In genomic region chr6:16148498-16148897, GRCh38 we compare ENCODE assay signal across 18 cellular contexts. TPM values are rescaled to one million over a fixed set of nuclear protein-coding genes. Genes with fewer than 3 reads are reported as not detected.
DNase-seq lines count a peak whose midpoint lies in the region; ATAC-seq and TF ChIP-seq lines count a peak whose summit lies in the region.
"Had no signal": no experiment of that assay in that cellular context is flagged by ENCODE, and none has a peak within 500 bp of the region (broad histone marks: within the 10 kb centered on the region; RNA-seq: fewer than 3 reads in every experiment).

No MANE protein-coding gene starts in this region.

- H3K4me1 ChIP-seq in body of pancreas = peaks cover 39% of the 10 kb centered on the region
- peaks cover 5 to 30% (median 18%) of the 10 kb centered on the region in 4 donors for H3K4me1 ChIP-seq in transverse colon

- no peak for TF ChIP-seq EP300 in transverse colon (IDR thresholded peaks at IDR 0.05; ENCODE audit: low read depth)

- TF ChIP-seq CTCF in body of pancreas (IDR thresholded peaks at IDR 0.05) = no peak
- no peak for TF ChIP-seq CTCF in transverse colon (IDR thresholded peaks at IDR 0.05)

- H3K9me3 ChIP-seq in body of pancreas (no peaks in the 10 kb centered on the region), transverse colon (no peaks in the 10 kb centered on the region)
- H3K9me3 ChIP-seq: sigmoid colon, thoracic aorta had no signal

- no peaks in the 10 kb centered on the region for H3K27me3 ChIP-seq in body of pancreas
- no peaks in the 10 kb centered on the region for H3K27me3 ChIP-seq in transverse colon
- H3K27me3 ChIP-seq: sigmoid colon had no signal

- no peaks in the 10 kb centered on the region for H3K27me3 Mint-ChIP-seq in activated T-cell treated with anti-CD3 and anti-CD28 coated beads, Interleukin-2, amount 50 U/mL, for 72 hours (ENCODE audit: low read depth)
- H3K27me3 Mint-ChIP-seq: activated B cell treated with CpG ODN at 0.5 μM for 24 hours; activated CD8-positive, alpha-beta memory T cell treated with anti-CD3 and anti-CD28 coated beads, Interleukin-2, amount 10 ng/mL, durations not matched to agents 7 days and 5 days had no signal

- intact Hi-C loops in body of pancreas (cut with DNase I) = no loop called here
- intact Hi-C loops in transverse colon (cut with DNase I; ENCODE audit: low total_unique reads) = no loop called here

- in situ Hi-C loops in transverse colon (cut with MboI; ENCODE audit: low pct_ligation_motif_present in 1 of 4, low pct_unique_long_range_greater_than_20kb in 1 of 4, low sequenced_read_pairs in 3 of 4) = no loop called here

- TF ChIP-seq POLR2A in body of pancreas (IDR thresholded peaks at IDR 0.05) (no peak), transverse colon (IDR thresholded peaks at IDR 0.05) (no peak)

- H3K4me3 ChIP-seq in body of pancreas = no peak overlapping the region
- no peak overlapping the region for H3K4me3 ChIP-seq in transverse colon
- H3K4me3 ChIP-seq: sigmoid colon, thoracic aorta had no signal

- peaks cover 18 to 40% of the 10 kb centered on the region in 2 donors for H3K36me3 Mint-ChIP-seq in activated T-cell treated with anti-CD3 and anti-CD28 coated beads, Interleukin-2, amount 50 U/mL, for 72 hours (ENCODE audit: insufficient read depth in 2 of 2)

- DNase-seq in activated T-cell treated with anti-CD3 and anti-CD28 coated beads, Interleukin-2, amount 50 U/mL, for 72 hours = no peak
- DNase-seq in activated T-cell treated with anti-CD3 and anti-CD28 coated beads, Interleukin-2, amount 50 U/mL, for 1 hour = no peak
- DNase-seq in body of pancreas (peak; percentile 60 to 78 (median 74)), kidney tubule cell (ENCODE audit: low spot score) (peak; percentile 87), transverse colon (peak; percentile 66), occipital lobe (lab: John Stamatoyannopoulos, UW) (no peak), NCI-H2081 treated with DMSO at 0.1 percent for 48 hours (lab: John Stamatoyannopoulos, UW) (no peak)
- DNase-seq: activated B cell treated with CpG ODN at 0.5 μM for 24 hours; activated CD8-positive, alpha-beta memory T cell treated with anti-CD3 and anti-CD28 coated beads, Interleukin-2, amount 10 ng/mL, durations not matched to agents 7 days and 5 days; activated naive CD4-positive, alpha-beta T cell; C1 segment of cervical spinal cord; NCI-H2029; sigmoid colon; stimulated activated CD4-positive, alpha-beta T cell treated with anti-CD3 and anti-CD28 coated beads, Interleukin-4, amount 100 ng/mL, for 24 hours had no signal

- H3K27ac ChIP-seq in body of pancreas (no peak overlapping the region), transverse colon (peak overlapping the region in 2 of 4 donors; percentile 8 to 18)
- H3K27ac ChIP-seq: 22Rv1, sigmoid colon, thoracic aorta had no signal

- WGBS in body of pancreas, 2 donors = 3 to 31% methylated on average over 2 of the region's 2 CpGs
- WGBS in transverse colon (ENCODE audit: low coverage in 1 of 2), 2 donors = 53 to 64% methylated on average over 2 of the region's 2 CpGs

- H3K4me1 Mint-ChIP-seq in activated T-cell treated with anti-CD3 and anti-CD28 coated beads, Interleukin-2, amount 50 U/mL, for 72 hours (ENCODE audit: low read depth) = no peaks in the 10 kb centered on the region
- H3K4me1 Mint-ChIP-seq: activated B cell treated with CpG ODN at 0.5 μM for 24 hours; activated CD8-positive, alpha-beta memory T cell treated with anti-CD3 and anti-CD28 coated beads, Interleukin-2, amount 10 ng/mL, durations not matched to agents 7 days and 5 days had no signal

- H3K9me3 Mint-ChIP-seq in activated T-cell treated with anti-CD3 and anti-CD28 coated beads, Interleukin-2, amount 50 U/mL, for 72 hours = no peaks in the 10 kb centered on the region
- H3K9me3 Mint-ChIP-seq: activated B cell treated with CpG ODN at 0.5 μM for 24 hours, brain had no signal

- peaks cover 7 to 15% of the 10 kb centered on the region in 2 donors for H3K36me3 ChIP-seq in body of pancreas (replicated peaks in 1 of 2; ENCODE audit: insufficient read depth in 1 of 2, low read depth in 2 of 2)
- peaks cover 0 to 47% (median 13%) of the 10 kb centered on the region in 4 donors for H3K36me3 ChIP-seq in transverse colon

- peak overlapping the region; percentile 14 for H3K27ac Mint-ChIP-seq in activated T-cell treated with anti-CD3 and anti-CD28 coated beads, Interleukin-2, amount 50 U/mL, for 72 hours
- H3K27ac Mint-ChIP-seq: activated B cell treated with CpG ODN at 0.5 μM for 24 hours; activated CD8-positive, alpha-beta memory T cell treated with anti-CD3 and anti-CD28 coated beads, Interleukin-2, amount 10 ng/mL, durations not matched to agents 7 days and 5 days; brain had no signal

- ATAC-seq in activated T-cell treated with anti-CD3 and anti-CD28 coated beads, Interleukin-2, amount 50 U/mL, for 72 hours (replicated peaks in 1 of 2) = no peak
- ATAC-seq in body of pancreas (peak; percentile 83), GM21515 (IDR thresholded peaks at IDR 0.05; ENCODE audit: unreplicated experiment) (no peak)
- ATAC-seq: activated CD8-positive, alpha-beta memory T cell treated with anti-CD3 and anti-CD28 coated beads, Interleukin-2, amount 10 ng/mL, durations not matched to agents 7 days and 5 days had no signal

- H3K4me3 Mint-ChIP-seq in activated T-cell treated with anti-CD3 and anti-CD28 coated beads, Interleukin-2, amount 50 U/mL, for 72 hours = no peak overlapping the region
- H3K4me3 Mint-ChIP-seq: activated B cell treated with CpG ODN at 0.5 μM for 24 hours; activated CD8-positive, alpha-beta memory T cell treated with anti-CD3 and anti-CD28 coated beads, Interleukin-2, amount 10 ng/mL, durations not matched to agents 7 days and 5 days; brain had no signal

RNA-seq across cellular contexts. Expression of gene MYLIP, which starts 19.6 kb away (rescaled TPM):
- 10 to 100 TPM; 16.0 to 19.1 TPM for total RNA-seq in activated T-cell treated with anti-CD3 and anti-CD28 coated beads, Interleukin-2, amount 50 U/mL, for 72 hours
- total RNA-seq in body of pancreas (10 to 100 TPM; 13.2 to 28.7 TPM), transverse colon (10 to 100 TPM; 22.5 to 43.2 (median 40.7) TPM), occipital lobe (66.6 TPM)

Comparison
In these comparisons a context has a peak if more than half of its experiments do, and no peak if none do; other contexts are left out.
1. DNase-seq: peak in body of pancreas (4 of 4), kidney tubule cell (single experiment) and transverse colon (single experiment); none in activated T-cell treated with anti-CD3 and anti-CD28 coated beads, Interleukin-2, amount 50 U/mL, for 72 hours (0 of 2), activated T-cell treated with anti-CD3 and anti-CD28 coated beads, Interleukin-2, amount 50 U/mL, for 1 hour (single experiment), occipital lobe (single experiment) and NCI-H2081 treated with DMSO at 0.1 percent for 48 hours (single experiment).